8 cellular contexts compared by ENCODE assay signal in the genomic region with DNA sequence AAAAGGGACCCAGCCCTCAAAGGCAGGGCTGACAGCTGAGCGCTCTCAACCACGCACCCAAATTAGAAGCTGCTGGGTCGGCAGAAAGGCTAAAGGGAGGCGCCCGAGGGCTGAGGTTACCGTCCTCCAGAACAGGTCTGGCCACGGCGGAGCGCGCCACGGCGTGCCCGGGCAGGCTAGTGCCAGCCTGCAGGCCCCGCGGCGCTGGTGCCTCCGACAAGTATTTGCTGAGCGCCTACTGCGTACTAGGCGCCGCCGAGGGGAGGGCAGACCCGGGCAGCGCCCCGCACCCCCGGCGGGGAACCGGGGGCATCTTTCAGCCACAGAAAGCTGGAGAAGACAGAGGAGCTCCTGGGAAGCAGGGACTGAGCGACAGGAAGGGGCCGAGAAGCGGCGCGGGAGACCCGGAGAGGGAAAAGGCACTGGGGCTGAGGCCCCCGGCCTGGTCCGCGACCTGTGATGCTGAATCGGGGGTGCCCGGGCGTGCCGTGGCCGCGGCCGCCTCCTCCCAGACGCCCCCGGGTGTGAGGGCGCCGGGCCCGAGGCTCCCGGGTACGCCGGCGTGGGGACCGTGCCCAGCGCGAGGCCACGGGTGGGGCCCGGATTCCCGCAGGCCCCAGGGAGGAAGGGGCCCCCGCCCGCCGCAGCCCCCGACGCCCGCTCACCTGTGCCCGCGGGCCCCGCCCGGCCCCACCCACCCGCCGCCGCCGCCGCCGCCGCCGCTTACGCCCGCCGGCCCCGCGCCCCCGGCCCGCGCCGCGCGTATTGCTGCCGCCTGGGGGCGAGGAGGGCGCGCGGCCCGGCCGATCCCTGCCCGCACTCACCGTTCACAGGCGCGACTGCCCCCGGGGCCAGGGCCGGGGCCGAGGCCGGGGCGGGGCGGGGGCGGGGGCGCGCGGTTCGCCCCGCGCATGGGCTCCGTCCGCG. TPM values are rescaled to one million over a fixed set of nuclear protein-coding genes. Genes with fewer than 3 reads are reported as not detected.
DNase-seq lines count a peak whose midpoint lies in the region; ATAC-seq and TF ChIP-seq lines count a peak whose summit lies in the region.

No MANE protein-coding gene starts in this region.

- peak overlapping the region; percentile 65 for H3K4me3 ChIP-seq in BJ (ENCODE audit: low read depth, low read length)
- H3K4me3 ChIP-seq in MM.1S (ENCODE audit: low read length), result peak overlapping the region; percentile 83
- peak overlapping the region; percentile 76 to 81 for H3K4me3 ChIP-seq in prostate gland

- 2% methylated on average over 57 of the region's 115 CpGs for WGBS in prostate gland

- peak overlapping the region; percentile 62; the same call in 1 of the 2 replicates for H3K27ac ChIP-seq in MM.1S (ENCODE audit: low read length)
- peak overlapping the region; percentile 82 to 86 for H3K27ac ChIP-seq in prostate gland

- peaks cover 16% of the 10 kb centered on the region for H3F3A ChIP-seq in MM.1S (ENCODE audit: insufficient read depth, low read length)

- intact Hi-C loops in Right ventricle myocardium superior (cut with DNase I) (no loop called here), prostate gland (cut with DNase I) (no loop called here)

- CTCF ChIA-PET in BJ (lab: Yijun Ruan, JAX), result interaction anchor here (0.8 to 2.7 kb wide), 5 partner anchors 10 to 85 kb away, joined by 3 to 13 read pairs (median 4); no protein-coding TSS in a partner anchor

- H3K9ac ChIP-seq in MM.1S (ENCODE audit: low read length), result peak overlapping the region; percentile 87

- DNase-seq in BJ (ENCODE audit: low read depth) (no peak), MM.1S (peak; percentile 82), Right ventricle myocardium superior (peak; percentile 56), prostate gland (ENCODE audit: low spot score) (peak; percentile 87), activated gamma-delta T cell treated with Interleukin-2 at 50 U/mL for 16 hours (no peak), epidermal melanocyte (ENCODE audit: insufficient read length, low spot score) (no peak)
- DNase-seq in activated T-helper 9 cell treated with anti-CD3 and anti-CD28 coated beads, Interleukin-2, amount 50 U/mL, for 16 hours (ENCODE audit: low read depth), result peak; percentile 22

- ATAC-seq in GM19395 (IDR thresholded peaks at IDR 0.05; ENCODE audit: unreplicated experiment) (peak; percentile 3), Right ventricle myocardium superior (ENCODE audit: poor library complexity) (no peak)

- H3K27me3 ChIP-seq in BJ (ENCODE audit: control insufficient read depth, insufficient read depth, low read length), result no peaks in the 10 kb centered on the region
- H3K27me3 ChIP-seq in MM.1S (replicated peaks; ENCODE audit: insufficient read depth, low read length), result no peaks in the 10 kb centered on the region
- no peaks in the 10 kb centered on the region for H3K27me3 ChIP-seq in prostate gland (replicated peaks; ENCODE audit: insufficient read depth)

- H3K4me1 ChIP-seq in MM.1S (ENCODE audit: low read length), result peaks cover 19% of the 10 kb centered on the region
- peaks cover 23% of the 10 kb centered on the region for H3K4me1 ChIP-seq in prostate gland (replicated peaks)

- TF ChIP-seq CTCF in BJ (IDR thresholded peaks at IDR 0.05; ENCODE audit: insufficient read depth, low read depth, low read length) (no peak), MM.1S (IDR thresholded peaks at IDR 0.05; ENCODE audit: low read length) (0 out of 2 replicates have a peak, but pooled peaks have one; percentile 11), prostate gland (IDR thresholded peaks at IDR 0.05) (peak in 1 of 4 experiments; percentile 25)

- H3K9me2 ChIP-seq in MM.1S (replicated peaks; ENCODE audit: insufficient read depth, low read length), result no peaks in the 10 kb centered on the region

- H3K79me2 ChIP-seq in MM.1S (ENCODE audit: low read length), result peaks cover 18% of the 10 kb centered on the region

- POLR2A ChIA-PET in BJ (lab: Charles Lee), result no interaction called here

- H3K9me3 ChIP-seq in MM.1S (replicated peaks; ENCODE audit: insufficient read depth, low read length) (no peaks in the 10 kb centered on the region), prostate gland (no peaks in the 10 kb centered on the region)

- H4K20me1 ChIP-seq in MM.1S (ENCODE audit: insufficient read depth, low read length), result no peaks in the 10 kb centered on the region

- peak overlapping the region; percentile 57 for H2AFZ ChIP-seq in MM.1S (ENCODE audit: low read length)

- H3K4me2 ChIP-seq in MM.1S (ENCODE audit: low read depth, low read length), result peak overlapping the region; percentile 63

- peak; percentile 42 for TF ChIP-seq POLR2A in prostate gland (IDR thresholded peaks at IDR 0.05)

- H3K36me3 ChIP-seq in BJ (ENCODE audit: control insufficient read depth, insufficient read depth, low read length), result peaks cover 22% of the 10 kb centered on the region
- no peaks in the 10 kb centered on the region for H3K36me3 ChIP-seq in MM.1S (replicated peaks; ENCODE audit: insufficient read depth, low read length)
- H3K36me3 ChIP-seq in prostate gland, result peaks cover 4 to 18% of the 10 kb centered on the region in 2 donors

RNA-seq across cellular contexts. Expression of a gene that starts 0.5 kb away (rescaled TPM):
- polyA plus RNA-seq in BJ (2011; rRNA removed), result 50.3 and 90.4 TPM in 2 replicates
- polyA minus RNA-seq in BJ (2011; rRNA and poly(A)+ RNA removed), result 49.1 and 69.2 TPM in 2 replicates
- total RNA-seq in Right ventricle myocardium superior, result 60.5 TPM
- total RNA-seq in prostate gland, result 10 to 100 TPM; 47.0 to 62.8 TPM

RNA-seq across cellular contexts. Expression of a gene that starts 2.5 kb away (rescaled TPM):
- polyA plus RNA-seq in BJ (2011; rRNA removed), result 0.92 and 1.5 TPM in 2 replicates
- 0.31 and 0.71 TPM in 2 replicates for polyA minus RNA-seq in BJ (2011; rRNA and poly(A)+ RNA removed)
- total RNA-seq in Right ventricle myocardium superior, result 0.13 TPM
- total RNA-seq in prostate gland, result 1 to 10 TPM; 1.9 to 9.1 TPM

RNA-seq across cellular contexts. Expression of a gene that starts 25.7 kb away (rescaled TPM):
- 1.6 and 2.5 TPM in 2 replicates for polyA plus RNA-seq in BJ (2011; rRNA removed)
- 0.66 and 0.77 TPM in 2 replicates for polyA minus RNA-seq in BJ (2011; rRNA and poly(A)+ RNA removed)
- total RNA-seq in Right ventricle myocardium superior (0.22 TPM), prostate gland (10 to 100 TPM in 1 of 2 donors, 1 to 10 TPM in 1; 8.7 to 19.2 TPM)

RNA-seq across cellular contexts. Expression of a gene that starts 25.9 kb away (rescaled TPM):
- 17.3 and 25.1 TPM in 2 replicates for polyA plus RNA-seq in BJ (2011; rRNA removed)
- 4.0 and 6.5 TPM in 2 replicates for polyA minus RNA-seq in BJ (2011; rRNA and poly(A)+ RNA removed)
- total RNA-seq in Right ventricle myocardium superior, result 4.4 TPM
- 100 to 1,000 TPM in 1 of 2 donors, 10 to 100 TPM in 1; 49.4 to 107 TPM for total RNA-seq in prostate gland

RNA-seq across cellular contexts. Expression of a gene that starts 27.8 kb away (rescaled TPM):
- 139 and 260 TPM in 2 replicates for polyA plus RNA-seq in BJ (2011; rRNA removed)
- 91.7 and 117 TPM in 2 replicates for polyA minus RNA-seq in BJ (2011; rRNA and poly(A)+ RNA removed)
- total RNA-seq in Right ventricle myocardium superior, result 171 TPM
- 100 to 1,000 TPM; 221 to 272 TPM for total RNA-seq in prostate gland

Comparison
In these comparisons a context has a peak if more than half of its experiments do, and no peak if none do; other contexts are left out.
1. DNase-seq: peak in MM.1S (single experiment), activated T-helper 9 cell treated with anti-CD3 and anti-CD28 coated beads, Interleukin-2, amount 50 U/mL, for 16 hours (single experiment), Right ventricle myocardium superior (single experiment) and prostate gland (single experiment); none in BJ (single experiment), activated gamma-delta T cell treated with Interleukin-2 at 50 U/mL for 16 hours (single experiment) and epidermal melanocyte (single experiment).
2. Peak in every context shown above with its lines, with median percentiles within 50 percentile points of each other: H3K4me3 ChIP-seq.